ENCODE assay signal across 15 cellular contexts in the genomic region with DNA sequence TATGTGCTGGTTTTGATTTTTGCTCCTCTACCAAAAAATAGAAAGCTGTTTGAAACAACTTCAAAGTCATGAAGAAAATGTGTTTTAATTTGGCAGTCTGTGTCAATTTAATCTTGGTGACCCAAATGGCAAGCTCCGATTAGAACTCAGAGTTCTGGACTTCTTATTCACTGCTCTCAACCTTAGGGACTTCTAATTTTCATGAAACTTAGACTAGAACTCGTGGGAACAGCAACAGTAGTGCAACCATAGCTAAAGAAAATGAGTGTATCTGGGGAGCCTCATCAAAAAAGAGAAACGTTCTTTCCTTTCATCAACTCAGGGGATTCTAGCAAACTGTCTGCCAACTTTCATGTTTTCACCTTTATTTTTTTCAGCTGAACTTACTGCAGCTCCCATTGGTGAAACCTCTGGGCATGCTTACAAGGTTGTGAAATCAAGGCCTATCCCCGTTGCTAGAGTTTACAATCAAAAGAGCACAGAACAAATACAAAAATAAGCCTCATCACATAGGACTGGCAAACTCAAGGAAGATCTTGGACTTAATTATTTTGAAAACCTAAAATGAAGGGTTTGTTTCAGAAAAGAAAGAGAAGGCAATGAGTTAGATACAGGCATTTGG.
"Had no signal": no experiment of that assay in that cellular context is flagged by ENCODE, and none has a peak within 500 bp of the region (broad histone marks: within the 10 kb centered on the region; RNA-seq: fewer than 3 reads in every experiment).

No MANE protein-coding gene starts in this region.

- DNase-seq: activated CD4-positive, alpha-beta T cell treated with anti-CD3 and anti-CD28 coated beads, Interleukin-2, amount 10 ng/mL, durations not matched to agents 7 days and 5 days; activated CD4-positive, CD25-positive, alpha-beta regulatory T cell; activated CD8-positive, alpha-beta memory T cell treated with anti-CD3 and anti-CD28 coated beads for 24 hours; activated gamma-delta T cell treated with Interleukin-2 at 50 U/mL for 16 hours; activated naive CD8-positive, alpha-beta T cell treated with anti-CD3 and anti-CD28 coated beads for 36 hours; anterior cingulate cortex; heart right ventricle; naive B cell; pancreas; SJCRH30; stimulated activated CD4-positive, alpha-beta T cell treated with anti-CD3 and anti-CD28 coated beads, Interleukin-2, amount 100 ng/mL, for 48 hours; T-helper 2 cell; trophoblast cell had no signal

- H3K36me3 ChIP-seq: heart right ventricle, pancreas, SJCRH30 had no signal

- H3K27ac ChIP-seq: heart right ventricle, pancreas, SJCRH30 had no signal

- H3K27me3 ChIP-seq: heart right ventricle, pancreas, SJCRH30 had no signal

- H3K9me3 ChIP-seq: heart right ventricle, pancreas, SJCRH30 had no signal

- H3K4me3 ChIP-seq: heart right ventricle, pancreas, SJCRH30 had no signal

- ATAC-seq: esophagus mucosa; stimulated activated memory B cell treated with anti-CD40 and anti-IgM and Interleukin-4, amounts not matched to agents 10 μg/mL and 1 μg/mL and 100 μg/mL, for 72 hours had no signal

- H3K4me1 ChIP-seq: pancreas, SJCRH30 had no signal
